In genomic region chr16:80570106-80570478, GRCh38 we compare ENCODE assay signal across 1 cellular context.
TF ChIP-seq lines count a peak whose summit lies in the region.

No MANE protein-coding gene starts in this region.

TF ChIP-seq in IMR-90, 13 proteins besides CTCF, POLR2A, EP300 and RAD21 (continued from another document):
- no peak for TF ChIP-seq CEBPB (IDR thresholded peaks at IDR 0.05; ENCODE audit: low read depth, low read length)
TF ChIP-seq in IMR-90: peak in this region for 0.
